21 cellular contexts compared by ENCODE assay signal in genomic region chr14:104776481-104776880, GRCh38.
"Had no signal": no experiment of that assay in that cellular context is flagged by ENCODE, and none has a peak within 500 bp of the region (broad histone marks: within the 10 kb centered on the region; RNA-seq: fewer than 3 reads in every experiment).

No MANE protein-coding gene starts in this region.

- H3K4me3 ChIP-seq: SK-N-MC had no signal

- H3K4me1 Mint-ChIP-seq: activated CD4-positive, alpha-beta T cell treated with anti-CD3 and anti-CD28 coated beads for 36 hours had no signal

- ATAC-seq: Right ventricle myocardium inferior had no signal

- DNase-seq: activated CD4-positive, alpha-beta T cell treated with anti-CD3 and anti-CD28 coated beads, Interleukin-2, amount 50 U/mL, for 1 hour; activated naive CD4-positive, alpha-beta T cell treated with anti-CD3 and anti-CD28 coated beads, Interleukin-2, amount 50 U/mL, for 16 hours; activated T-cell treated with anti-CD3 and anti-CD28 coated beads, Interleukin-2, amount 50 U/mL, for 1 hour; aorta; central memory CD4-positive, alpha-beta T cell; Kasumi-1; NCI-H1105 treated with DMSO at 0.1 percent for 48 hours; NCI-H1436 treated with DMSO at 0.1 percent for 48 hours; NCI-H187; NCI-H2081; NCI-H510A treated with DMSO at 0.1 percent for 48 hours; NCI-H69; NK-92 treated with Interleukin-12 subunit alpha and Interleukin-12 subunit beta, amount 100 ng/mL, for 24 hours; OCI-M1; RPMI8226; T-helper 1 cell had no signal

- H3K9me3 Mint-ChIP-seq: activated CD8-positive, alpha-beta T cell treated with anti-CD3 and anti-CD28 coated beads for 36 hours had no signal

- H3K27ac ChIP-seq: SK-N-MC, VCaP had no signal

- H3K27me3 Mint-ChIP-seq: activated CD4-positive, alpha-beta T cell treated with anti-CD3 and anti-CD28 coated beads for 36 hours; activated CD8-positive, alpha-beta T cell treated with anti-CD3 and anti-CD28 coated beads for 36 hours had no signal

- H3K4me3 Mint-ChIP-seq: activated CD4-positive, alpha-beta T cell treated with anti-CD3 and anti-CD28 coated beads for 36 hours; activated CD8-positive, alpha-beta T cell treated with anti-CD3 and anti-CD28 coated beads for 36 hours had no signal

- H3K27ac Mint-ChIP-seq: activated CD4-positive, alpha-beta T cell treated with anti-CD3 and anti-CD28 coated beads for 36 hours; activated CD8-positive, alpha-beta T cell treated with anti-CD3 and anti-CD28 coated beads for 36 hours had no signal
